Comparison of ENCODE assay signal across 2 cellular contexts in the genomic region with DNA sequence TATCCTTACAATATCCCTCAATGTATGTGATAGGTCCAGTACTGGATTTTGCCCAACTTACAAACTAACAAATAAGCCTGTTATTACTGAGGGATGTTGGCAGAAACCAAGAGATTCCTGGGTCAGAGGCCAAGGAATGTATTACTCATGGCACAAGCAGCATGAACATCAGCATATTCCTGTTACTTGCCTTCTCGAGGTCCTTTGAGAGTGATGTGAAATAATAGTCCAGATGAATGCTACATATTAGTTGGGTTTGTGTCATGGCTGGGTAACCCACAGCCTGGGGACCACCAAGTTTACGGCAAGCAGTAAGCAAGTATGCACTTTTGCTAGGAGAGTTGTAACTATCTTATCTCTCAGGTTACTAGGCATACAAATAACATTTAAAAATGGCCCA.
TF ChIP-seq lines count a peak whose summit lies in the region.

No MANE protein-coding gene starts in this region.

TF ChIP-seq in IMR-90, 13 proteins besides CTCF, POLR2A, EP300 and RAD21 (continued from another document):
- TF ChIP-seq, protein P1, sequence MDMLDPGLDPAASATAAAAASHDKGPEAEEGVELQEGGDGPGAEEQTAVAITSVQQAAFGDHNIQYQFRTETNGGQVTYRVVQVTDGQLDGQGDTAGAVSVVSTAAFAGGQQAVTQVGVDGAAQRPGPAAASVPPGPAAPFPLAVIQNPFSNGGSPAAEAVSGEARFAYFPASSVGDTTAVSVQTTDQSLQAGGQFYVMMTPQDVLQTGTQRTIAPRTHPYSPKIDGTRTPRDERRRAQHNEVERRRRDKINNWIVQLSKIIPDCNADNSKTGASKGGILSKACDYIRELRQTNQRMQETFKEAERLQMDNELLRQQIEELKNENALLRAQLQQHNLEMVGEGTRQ (IDR thresholded peaks at IDR 0.05; ENCODE audit: low read depth, low read length): no peak
- TF ChIP-seq BHLHE40 (IDR thresholded peaks at IDR 0.05; ENCODE audit: low read depth, low read length): peak; percentile 11; the same call in 1 of the 2 replicates
- no peak for TF ChIP-seq MXI1 (IDR thresholded peaks at IDR 0.05; ENCODE audit: borderline replicate concordance, low read depth, low read length)
- TF ChIP-seq, protein P2, sequence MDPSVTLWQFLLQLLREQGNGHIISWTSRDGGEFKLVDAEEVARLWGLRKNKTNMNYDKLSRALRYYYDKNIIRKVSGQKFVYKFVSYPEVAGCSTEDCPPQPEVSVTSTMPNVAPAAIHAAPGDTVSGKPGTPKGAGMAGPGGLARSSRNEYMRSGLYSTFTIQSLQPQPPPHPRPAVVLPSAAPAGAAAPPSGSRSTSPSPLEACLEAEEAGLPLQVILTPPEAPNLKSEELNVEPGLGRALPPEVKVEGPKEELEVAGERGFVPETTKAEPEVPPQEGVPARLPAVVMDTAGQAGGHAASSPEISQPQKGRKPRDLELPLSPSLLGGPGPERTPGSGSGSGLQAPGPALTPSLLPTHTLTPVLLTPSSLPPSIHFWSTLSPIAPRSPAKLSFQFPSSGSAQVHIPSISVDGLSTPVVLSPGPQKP (IDR thresholded peaks at IDR 0.05; ENCODE audit: borderline replicate concordance, low read depth, low read length): no peak
- peak; percentile 57; the same call in 1 of the 2 replicates for TF ChIP-seq MAFK (IDR thresholded peaks at IDR 0.05; ENCODE audit: low read depth, low read length)
- TF ChIP-seq RFX5 (IDR thresholded peaks at IDR 0.05; ENCODE audit: low read depth, low read length): no peak

TF ChIP-seq in WTC11, 78 proteins besides CTCF, POLR2A, EP300 and RAD21 (continued from another document):
- TF ChIP-seq, protein P3, sequence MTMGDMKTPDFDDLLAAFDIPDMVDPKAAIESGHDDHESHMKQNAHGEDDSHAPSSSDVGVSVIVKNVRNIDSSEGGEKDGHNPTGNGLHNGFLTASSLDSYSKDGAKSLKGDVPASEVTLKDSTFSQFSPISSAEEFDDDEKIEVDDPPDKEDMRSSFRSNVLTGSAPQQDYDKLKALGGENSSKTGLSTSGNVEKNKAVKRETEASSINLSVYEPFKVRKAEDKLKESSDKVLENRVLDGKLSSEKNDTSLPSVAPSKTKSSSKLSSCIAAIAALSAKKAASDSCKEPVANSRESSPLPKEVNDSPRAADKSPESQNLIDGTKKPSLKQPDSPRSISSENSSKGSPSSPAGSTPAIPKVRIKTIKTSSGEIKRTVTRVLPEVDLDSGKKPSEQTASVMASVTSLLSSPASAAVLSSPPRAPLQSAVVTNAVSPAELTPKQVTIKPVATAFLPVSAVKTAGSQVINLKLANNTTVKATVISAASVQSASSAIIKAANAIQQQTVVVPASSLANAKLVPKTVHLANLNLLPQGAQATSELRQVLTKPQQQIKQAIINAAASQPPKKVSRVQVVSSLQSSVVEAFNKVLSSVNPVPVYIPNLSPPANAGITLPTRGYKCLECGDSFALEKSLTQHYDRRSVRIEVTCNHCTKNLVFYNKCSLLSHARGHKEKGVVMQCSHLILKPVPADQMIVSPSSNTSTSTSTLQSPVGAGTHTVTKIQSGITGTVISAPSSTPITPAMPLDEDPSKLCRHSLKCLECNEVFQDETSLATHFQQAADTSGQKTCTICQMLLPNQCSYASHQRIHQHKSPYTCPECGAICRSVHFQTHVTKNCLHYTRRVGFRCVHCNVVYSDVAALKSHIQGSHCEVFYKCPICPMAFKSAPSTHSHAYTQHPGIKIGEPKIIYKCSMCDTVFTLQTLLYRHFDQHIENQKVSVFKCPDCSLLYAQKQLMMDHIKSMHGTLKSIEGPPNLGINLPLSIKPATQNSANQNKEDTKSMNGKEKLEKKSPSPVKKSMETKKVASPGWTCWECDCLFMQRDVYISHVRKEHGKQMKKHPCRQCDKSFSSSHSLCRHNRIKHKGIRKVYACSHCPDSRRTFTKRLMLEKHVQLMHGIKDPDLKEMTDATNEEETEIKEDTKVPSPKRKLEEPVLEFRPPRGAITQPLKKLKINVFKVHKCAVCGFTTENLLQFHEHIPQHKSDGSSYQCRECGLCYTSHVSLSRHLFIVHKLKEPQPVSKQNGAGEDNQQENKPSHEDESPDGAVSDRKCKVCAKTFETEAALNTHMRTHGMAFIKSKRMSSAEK (CRISPR knock-in tag; IDR thresholded peaks at IDR 0.05; ENCODE audit: borderline replicate concordance): no peak
- no peak for TF ChIP-seq ZNF232 (CRISPR knock-in tag; IDR thresholded peaks at IDR 0.05)
- TF ChIP-seq NFYB (CRISPR knock-in tag; conservative IDR thresholded peaks at IDR 0.05; ENCODE audit: low read depth): no peak
- no peak for TF ChIP-seq GTF2I (CRISPR knock-in tag; conservative IDR thresholded peaks at IDR 0.05)
